1 cellular context compared by ENCODE assay signal in the genomic region with DNA sequence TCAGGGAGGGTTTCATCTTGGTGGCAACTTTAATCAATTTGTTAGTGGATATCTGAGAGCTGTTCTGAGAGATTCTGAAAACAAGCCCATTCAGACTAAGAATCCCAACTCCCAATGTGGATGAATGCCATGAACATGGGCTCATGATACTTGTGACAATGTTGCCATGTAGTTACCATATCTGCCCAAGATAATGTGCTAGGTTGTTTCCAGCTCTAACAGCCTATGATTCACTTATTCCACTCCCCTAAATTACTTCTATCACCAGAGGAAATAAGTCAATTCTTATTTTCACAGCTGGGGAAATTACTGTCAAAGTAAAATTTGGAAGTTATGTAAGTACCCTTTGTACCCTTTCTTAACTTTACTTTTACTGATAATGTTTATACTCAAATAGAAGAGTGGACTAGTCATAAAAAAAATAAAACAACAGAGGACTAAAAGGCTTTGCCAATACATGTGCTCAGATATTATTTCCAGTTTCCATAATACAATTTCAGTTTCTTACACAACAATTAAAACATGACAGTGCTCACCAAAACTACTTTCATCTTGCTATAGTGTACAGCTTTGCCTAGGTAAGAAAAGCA.
TF ChIP-seq lines count a peak whose summit lies in the region.

No MANE protein-coding gene starts in this region.

TF ChIP-seq in IMR-90, 13 proteins besides CTCF, POLR2A, EP300 and RAD21 (continued from another document):
- TF ChIP-seq, protein P1, sequence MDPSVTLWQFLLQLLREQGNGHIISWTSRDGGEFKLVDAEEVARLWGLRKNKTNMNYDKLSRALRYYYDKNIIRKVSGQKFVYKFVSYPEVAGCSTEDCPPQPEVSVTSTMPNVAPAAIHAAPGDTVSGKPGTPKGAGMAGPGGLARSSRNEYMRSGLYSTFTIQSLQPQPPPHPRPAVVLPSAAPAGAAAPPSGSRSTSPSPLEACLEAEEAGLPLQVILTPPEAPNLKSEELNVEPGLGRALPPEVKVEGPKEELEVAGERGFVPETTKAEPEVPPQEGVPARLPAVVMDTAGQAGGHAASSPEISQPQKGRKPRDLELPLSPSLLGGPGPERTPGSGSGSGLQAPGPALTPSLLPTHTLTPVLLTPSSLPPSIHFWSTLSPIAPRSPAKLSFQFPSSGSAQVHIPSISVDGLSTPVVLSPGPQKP (IDR thresholded peaks at IDR 0.05; ENCODE audit: borderline replicate concordance, low read depth, low read length) = no peak
- TF ChIP-seq, protein P2, sequence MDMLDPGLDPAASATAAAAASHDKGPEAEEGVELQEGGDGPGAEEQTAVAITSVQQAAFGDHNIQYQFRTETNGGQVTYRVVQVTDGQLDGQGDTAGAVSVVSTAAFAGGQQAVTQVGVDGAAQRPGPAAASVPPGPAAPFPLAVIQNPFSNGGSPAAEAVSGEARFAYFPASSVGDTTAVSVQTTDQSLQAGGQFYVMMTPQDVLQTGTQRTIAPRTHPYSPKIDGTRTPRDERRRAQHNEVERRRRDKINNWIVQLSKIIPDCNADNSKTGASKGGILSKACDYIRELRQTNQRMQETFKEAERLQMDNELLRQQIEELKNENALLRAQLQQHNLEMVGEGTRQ (IDR thresholded peaks at IDR 0.05; ENCODE audit: low read depth, low read length) = no peak
- TF ChIP-seq BHLHE40 (IDR thresholded peaks at IDR 0.05; ENCODE audit: low read depth, low read length) = no peak
- TF ChIP-seq MAFK (IDR thresholded peaks at IDR 0.05; ENCODE audit: low read depth, low read length) = no peak
